Comparison of ENCODE assay signal across 1 cellular context in genomic region chr1:59020151-59020997, GRCh38.
TF ChIP-seq lines count a peak whose summit lies in the region.

No MANE protein-coding gene starts in this region.

TF ChIP-seq in GM12878, 131 proteins besides CTCF, POLR2A, EP300 and RAD21 (continued from another document):
- TF ChIP-seq, protein P1, sequence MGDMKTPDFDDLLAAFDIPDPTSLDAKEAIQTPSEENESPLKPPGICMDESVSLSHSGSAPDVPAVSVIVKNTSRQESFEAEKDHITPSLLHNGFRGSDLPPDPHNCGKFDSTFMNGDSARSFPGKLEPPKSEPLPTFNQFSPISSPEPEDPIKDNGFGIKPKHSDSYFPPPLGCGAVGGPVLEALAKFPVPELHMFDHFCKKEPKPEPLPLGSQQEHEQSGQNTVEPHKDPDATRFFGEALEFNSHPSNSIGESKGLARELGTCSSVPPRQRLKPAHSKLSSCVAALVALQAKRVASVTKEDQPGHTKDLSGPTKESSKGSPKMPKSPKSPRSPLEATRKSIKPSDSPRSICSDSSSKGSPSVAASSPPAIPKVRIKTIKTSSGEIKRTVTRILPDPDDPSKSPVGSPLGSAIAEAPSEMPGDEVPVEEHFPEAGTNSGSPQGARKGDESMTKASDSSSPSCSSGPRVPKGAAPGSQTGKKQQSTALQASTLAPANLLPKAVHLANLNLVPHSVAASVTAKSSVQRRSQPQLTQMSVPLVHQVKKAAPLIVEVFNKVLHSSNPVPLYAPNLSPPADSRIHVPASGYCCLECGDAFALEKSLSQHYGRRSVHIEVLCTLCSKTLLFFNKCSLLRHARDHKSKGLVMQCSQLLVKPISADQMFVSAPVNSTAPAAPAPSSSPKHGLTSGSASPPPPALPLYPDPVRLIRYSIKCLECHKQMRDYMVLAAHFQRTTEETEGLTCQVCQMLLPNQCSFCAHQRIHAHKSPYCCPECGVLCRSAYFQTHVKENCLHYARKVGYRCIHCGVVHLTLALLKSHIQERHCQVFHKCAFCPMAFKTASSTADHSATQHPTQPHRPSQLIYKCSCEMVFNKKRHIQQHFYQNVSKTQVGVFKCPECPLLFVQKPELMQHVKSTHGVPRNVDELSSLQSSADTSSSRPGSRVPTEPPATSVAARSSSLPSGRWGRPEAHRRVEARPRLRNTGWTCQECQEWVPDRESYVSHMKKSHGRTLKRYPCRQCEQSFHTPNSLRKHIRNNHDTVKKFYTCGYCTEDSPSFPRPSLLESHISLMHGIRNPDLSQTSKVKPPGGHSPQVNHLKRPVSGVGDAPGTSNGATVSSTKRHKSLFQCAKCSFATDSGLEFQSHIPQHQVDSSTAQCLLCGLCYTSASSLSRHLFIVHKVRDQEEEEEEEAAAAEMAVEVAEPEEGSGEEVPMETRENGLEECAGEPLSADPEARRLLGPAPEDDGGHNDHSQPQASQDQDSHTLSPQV (IDR thresholded peaks at IDR 0.05): 0 out of 2 replicates have a peak, but pooled peaks have one; percentile 26
- no peak for TF ChIP-seq BMI1 (IDR thresholded peaks at IDR 0.05; ENCODE audit: borderline replicate concordance)
- no peak for TF ChIP-seq ZNF24 (IDR thresholded peaks at IDR 0.05)
- 0 out of 2 replicates have a peak, but pooled peaks have one; percentile 31 for TF ChIP-seq MTA2 (IDR thresholded peaks at IDR 0.05; ENCODE audit: low read depth)
- 0 out of 2 replicates have a peak, but pooled peaks have one; percentile 36 for TF ChIP-seq CREB1 (IDR thresholded peaks at IDR 0.05; ENCODE audit: low read depth)
- 0 out of 2 replicates have a peak, but pooled peaks have one; percentile 53 for TF ChIP-seq MTA3 (IDR thresholded peaks at IDR 0.05; ENCODE audit: borderline replicate concordance, low read length)
- TF ChIP-seq BCL11A (IDR thresholded peaks at IDR 0.05; ENCODE audit: low read depth, low read length): 0 out of 2 replicates have a peak, but pooled peaks have one; percentile 13
- TF ChIP-seq EED (IDR thresholded peaks at IDR 0.05; ENCODE audit: low read depth): peak; percentile 71; the same call in 1 of the 2 replicates
- TF ChIP-seq, protein P2, sequence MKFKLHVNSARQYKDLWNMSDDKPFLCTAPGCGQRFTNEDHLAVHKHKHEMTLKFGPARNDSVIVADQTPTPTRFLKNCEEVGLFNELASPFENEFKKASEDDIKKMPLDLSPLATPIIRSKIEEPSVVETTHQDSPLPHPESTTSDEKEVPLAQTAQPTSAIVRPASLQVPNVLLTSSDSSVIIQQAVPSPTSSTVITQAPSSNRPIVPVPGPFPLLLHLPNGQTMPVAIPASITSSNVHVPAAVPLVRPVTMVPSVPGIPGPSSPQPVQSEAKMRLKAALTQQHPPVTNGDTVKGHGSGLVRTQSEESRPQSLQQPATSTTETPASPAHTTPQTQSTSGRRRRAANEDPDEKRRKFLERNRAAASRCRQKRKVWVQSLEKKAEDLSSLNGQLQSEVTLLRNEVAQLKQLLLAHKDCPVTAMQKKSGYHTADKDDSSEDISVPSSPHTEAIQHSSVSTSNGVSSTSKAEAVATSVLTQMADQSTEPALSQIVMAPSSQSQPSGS (IDR thresholded peaks at IDR 0.05; ENCODE audit: low read length): peak; percentile 76
- peak; percentile 36; the same call in 1 of the 2 replicates for TF ChIP-seq CREM (IDR thresholded peaks at IDR 0.05; ENCODE audit: low read depth)
- TF ChIP-seq, protein P3, sequence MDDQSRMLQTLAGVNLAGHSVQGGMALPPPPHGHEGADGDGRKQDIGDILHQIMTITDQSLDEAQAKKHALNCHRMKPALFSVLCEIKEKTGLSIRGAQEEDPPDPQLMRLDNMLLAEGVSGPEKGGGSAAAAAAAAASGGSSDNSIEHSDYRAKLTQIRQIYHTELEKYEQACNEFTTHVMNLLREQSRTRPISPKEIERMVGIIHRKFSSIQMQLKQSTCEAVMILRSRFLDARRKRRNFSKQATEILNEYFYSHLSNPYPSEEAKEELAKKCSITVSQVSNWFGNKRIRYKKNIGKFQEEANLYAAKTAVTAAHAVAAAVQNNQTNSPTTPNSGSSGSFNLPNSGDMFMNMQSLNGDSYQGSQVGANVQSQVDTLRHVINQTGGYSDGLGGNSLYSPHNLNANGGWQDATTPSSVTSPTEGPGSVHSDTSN (IDR thresholded peaks at IDR 0.05; ENCODE audit: insufficient replicate concordance, low read depth, low read length): peak; percentile 47
- TF ChIP-seq DPF2 (IDR thresholded peaks at IDR 0.05): 0 out of 2 replicates have a peak, but pooled peaks have one; percentile 50
- TF ChIP-seq RUNX3 (IDR thresholded peaks at IDR 0.05; ENCODE audit: low read length): peak; percentile 69
- TF ChIP-seq NR2F1 (conservative IDR thresholded peaks at IDR 0.05): no peak
- peak; percentile 68 for TF ChIP-seq SPI1 (IDR thresholded peaks at IDR 0.05; ENCODE audit: borderline replicate concordance, insufficient read depth, low read depth, low read length)
- TF ChIP-seq GABPA (IDR thresholded peaks at IDR 0.05; ENCODE audit: low read depth): peak; percentile 63; the same call in 1 of the 2 replicates
- TF ChIP-seq RELA (IDR thresholded peaks at IDR 0.05; ENCODE audit: borderline replicate concordance, partially characterized antibody): peak; percentile 5
- TF ChIP-seq RCOR1 (conservative IDR thresholded peaks at IDR 0.05; ENCODE audit: low read depth, low read length): no peak
- TF ChIP-seq, protein P4, sequence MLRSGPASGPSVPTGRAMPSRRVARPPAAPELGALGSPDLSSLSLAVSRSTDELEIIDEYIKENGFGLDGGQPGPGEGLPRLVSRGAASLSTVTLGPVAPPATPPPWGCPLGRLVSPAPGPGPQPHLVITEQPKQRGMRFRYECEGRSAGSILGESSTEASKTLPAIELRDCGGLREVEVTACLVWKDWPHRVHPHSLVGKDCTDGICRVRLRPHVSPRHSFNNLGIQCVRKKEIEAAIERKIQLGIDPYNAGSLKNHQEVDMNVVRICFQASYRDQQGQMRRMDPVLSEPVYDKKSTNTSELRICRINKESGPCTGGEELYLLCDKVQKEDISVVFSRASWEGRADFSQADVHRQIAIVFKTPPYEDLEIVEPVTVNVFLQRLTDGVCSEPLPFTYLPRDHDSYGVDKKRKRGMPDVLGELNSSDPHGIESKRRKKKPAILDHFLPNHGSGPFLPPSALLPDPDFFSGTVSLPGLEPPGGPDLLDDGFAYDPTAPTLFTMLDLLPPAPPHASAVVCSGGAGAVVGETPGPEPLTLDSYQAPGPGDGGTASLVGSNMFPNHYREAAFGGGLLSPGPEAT (IDR thresholded peaks at IDR 0.05; ENCODE audit: low read depth): peak; percentile 62; the same call in 1 of the 2 replicates
- TF ChIP-seq NFIC (IDR thresholded peaks at IDR 0.05; ENCODE audit: low read depth, low read length): peak; percentile 70
- TF ChIP-seq NBN (IDR thresholded peaks at IDR 0.05): peak; percentile 35; the same call in 1 of the 2 replicates
- TF ChIP-seq STAT3 (IDR thresholded peaks at IDR 0.05; ENCODE audit: low read depth, low read length): no peak
- TF ChIP-seq IRF4 (IDR thresholded peaks at IDR 0.05; ENCODE audit: low read depth, low read length): peak; percentile 52; the same call in 1 of the 2 replicates
- peak; percentile 68 for TF ChIP-seq RAD51 (IDR thresholded peaks at IDR 0.05)
- TF ChIP-seq, protein P5, sequence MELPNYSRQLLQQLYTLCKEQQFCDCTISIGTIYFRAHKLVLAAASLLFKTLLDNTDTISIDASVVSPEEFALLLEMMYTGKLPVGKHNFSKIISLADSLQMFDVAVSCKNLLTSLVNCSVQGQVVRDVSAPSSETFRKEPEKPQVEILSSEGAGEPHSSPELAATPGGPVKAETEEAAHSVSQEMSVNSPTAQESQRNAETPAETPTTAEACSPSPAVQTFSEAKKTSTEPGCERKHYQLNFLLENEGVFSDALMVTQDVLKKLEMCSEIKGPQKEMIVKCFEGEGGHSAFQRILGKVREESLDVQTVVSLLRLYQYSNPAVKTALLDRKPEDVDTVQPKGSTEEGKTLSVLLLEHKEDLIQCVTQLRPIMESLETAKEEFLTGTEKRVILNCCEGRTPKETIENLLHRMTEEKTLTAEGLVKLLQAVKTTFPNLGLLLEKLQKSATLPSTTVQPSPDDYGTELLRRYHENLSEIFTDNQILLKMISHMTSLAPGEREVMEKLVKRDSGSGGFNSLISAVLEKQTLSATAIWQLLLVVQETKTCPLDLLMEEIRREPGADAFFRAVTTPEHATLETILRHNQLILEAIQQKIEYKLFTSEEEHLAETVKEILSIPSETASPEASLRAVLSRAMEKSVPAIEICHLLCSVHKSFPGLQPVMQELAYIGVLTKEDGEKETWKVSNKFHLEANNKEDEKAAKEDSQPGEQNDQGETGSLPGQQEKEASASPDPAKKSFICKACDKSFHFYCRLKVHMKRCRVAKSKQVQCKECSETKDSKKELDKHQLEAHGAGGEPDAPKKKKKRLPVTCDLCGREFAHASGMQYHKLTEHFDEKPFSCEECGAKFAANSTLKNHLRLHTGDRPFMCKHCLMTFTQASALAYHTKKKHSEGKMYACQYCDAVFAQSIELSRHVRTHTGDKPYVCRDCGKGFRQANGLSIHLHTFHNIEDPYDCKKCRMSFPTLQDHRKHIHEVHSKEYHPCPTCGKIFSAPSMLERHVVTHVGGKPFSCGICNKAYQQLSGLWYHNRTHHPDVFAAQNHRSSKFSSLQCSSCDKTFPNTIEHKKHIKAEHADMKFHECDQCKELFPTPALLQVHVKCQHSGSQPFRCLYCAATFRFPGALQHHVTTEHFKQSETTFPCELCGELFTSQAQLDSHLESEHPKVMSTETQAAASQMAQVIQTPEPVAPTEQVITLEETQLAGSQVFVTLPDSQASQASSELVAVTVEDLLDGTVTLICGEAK (IDR thresholded peaks at IDR 0.05; ENCODE audit: borderline replicate concordance): peak; percentile 41; the same call in 1 of the 2 replicates
- TF ChIP-seq, protein P6, sequence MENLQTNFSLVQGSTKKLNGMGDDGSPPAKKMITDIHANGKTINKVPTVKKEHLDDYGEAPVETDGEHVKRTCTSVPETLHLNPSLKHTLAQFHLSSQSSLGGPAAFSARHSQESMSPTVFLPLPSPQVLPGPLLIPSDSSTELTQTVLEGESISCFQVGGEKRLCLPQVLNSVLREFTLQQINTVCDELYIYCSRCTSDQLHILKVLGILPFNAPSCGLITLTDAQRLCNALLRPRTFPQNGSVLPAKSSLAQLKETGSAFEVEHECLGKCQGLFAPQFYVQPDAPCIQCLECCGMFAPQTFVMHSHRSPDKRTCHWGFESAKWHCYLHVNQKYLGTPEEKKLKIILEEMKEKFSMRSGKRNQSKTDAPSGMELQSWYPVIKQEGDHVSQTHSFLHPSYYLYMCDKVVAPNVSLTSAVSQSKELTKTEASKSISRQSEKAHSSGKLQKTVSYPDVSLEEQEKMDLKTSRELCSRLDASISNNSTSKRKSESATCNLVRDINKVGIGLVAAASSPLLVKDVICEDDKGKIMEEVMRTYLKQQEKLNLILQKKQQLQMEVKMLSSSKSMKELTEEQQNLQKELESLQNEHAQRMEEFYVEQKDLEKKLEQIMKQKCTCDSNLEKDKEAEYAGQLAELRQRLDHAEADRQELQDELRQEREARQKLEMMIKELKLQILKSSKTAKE (IDR thresholded peaks at IDR 0.05; ENCODE audit: low read depth, poor library complexity, severe bottlenecking): peak; percentile 47
- TF ChIP-seq PAX5 (IDR thresholded peaks at IDR 0.05; ENCODE audit: borderline replicate concordance, low read depth, low read length): 0 out of 2 replicates have a peak, but pooled peaks have one; percentile 31
- peak; percentile 50; the same call in 1 of the 3 replicates for TF ChIP-seq POU2F2 (IDR thresholded peaks at IDR 0.05; ENCODE audit: borderline replicate concordance, low read depth, low read length)
- TF ChIP-seq, protein P7, sequence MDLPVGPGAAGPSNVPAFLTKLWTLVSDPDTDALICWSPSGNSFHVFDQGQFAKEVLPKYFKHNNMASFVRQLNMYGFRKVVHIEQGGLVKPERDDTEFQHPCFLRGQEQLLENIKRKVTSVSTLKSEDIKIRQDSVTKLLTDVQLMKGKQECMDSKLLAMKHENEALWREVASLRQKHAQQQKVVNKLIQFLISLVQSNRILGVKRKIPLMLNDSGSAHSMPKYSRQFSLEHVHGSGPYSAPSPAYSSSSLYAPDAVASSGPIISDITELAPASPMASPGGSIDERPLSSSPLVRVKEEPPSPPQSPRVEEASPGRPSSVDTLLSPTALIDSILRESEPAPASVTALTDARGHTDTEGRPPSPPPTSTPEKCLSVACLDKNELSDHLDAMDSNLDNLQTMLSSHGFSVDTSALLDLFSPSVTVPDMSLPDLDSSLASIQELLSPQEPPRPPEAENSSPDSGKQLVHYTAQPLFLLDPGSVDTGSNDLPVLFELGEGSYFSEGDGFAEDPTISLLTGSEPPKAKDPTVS (IDR thresholded peaks at IDR 0.05; ENCODE audit: low read depth, low read length): peak; percentile 79; the same call in 1 of the 2 replicates
- TF ChIP-seq IKZF2 (IDR thresholded peaks at IDR 0.05): peak; percentile 79 to 81
- TF ChIP-seq, protein P8, sequence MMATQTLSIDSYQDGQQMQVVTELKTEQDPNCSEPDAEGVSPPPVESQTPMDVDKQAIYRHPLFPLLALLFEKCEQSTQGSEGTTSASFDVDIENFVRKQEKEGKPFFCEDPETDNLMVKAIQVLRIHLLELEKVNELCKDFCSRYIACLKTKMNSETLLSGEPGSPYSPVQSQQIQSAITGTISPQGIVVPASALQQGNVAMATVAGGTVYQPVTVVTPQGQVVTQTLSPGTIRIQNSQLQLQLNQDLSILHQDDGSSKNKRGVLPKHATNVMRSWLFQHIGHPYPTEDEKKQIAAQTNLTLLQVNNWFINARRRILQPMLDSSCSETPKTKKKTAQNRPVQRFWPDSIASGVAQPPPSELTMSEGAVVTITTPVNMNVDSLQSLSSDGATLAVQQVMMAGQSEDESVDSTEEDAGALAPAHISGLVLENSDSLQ (IDR thresholded peaks at IDR 0.05): 0 out of 2 replicates have a peak, but pooled peaks have one; percentile 21
- TF ChIP-seq TAF1 (IDR thresholded peaks at IDR 0.05; ENCODE audit: borderline replicate concordance, low read depth, low read length): 0 out of 2 replicates have a peak, but pooled peaks have one; percentile 35
- TF ChIP-seq RB1 (IDR thresholded peaks at IDR 0.05; ENCODE audit: borderline replicate concordance): no peak
